12 cellular contexts compared by ENCODE assay signal in genomic region chr17:79799174-79799537, GRCh38. TPM values are rescaled to one million over a fixed set of nuclear protein-coding genes. Genes with fewer than 3 reads are reported as not detected.
DNase-seq lines count a peak whose midpoint lies in the region; ATAC-seq and TF ChIP-seq lines count a peak whose summit lies in the region.
"Had no signal": no experiment of that assay in that cellular context is flagged by ENCODE, and none has a peak within 500 bp of the region (broad histone marks: within the 10 kb centered on the region; RNA-seq: fewer than 3 reads in every experiment).

No MANE protein-coding gene starts in this region.

- DNase-seq in activated T-cell treated with anti-CD3 and anti-CD28 coated beads, Interleukin-2, amount 50 U/mL, for 24 hours: no peak
- DNase-seq in activated T-cell treated with anti-CD3 and anti-CD28 coated beads for 4 hours: no peak
- DNase-seq in PC-3: no peak
- no peak for DNase-seq in endothelial cell (ENCODE audit: low spot score)
- DNase-seq in stimulated activated effector memory CD8-positive, alpha-beta T cell treated with anti-CD3 and anti-CD28 coated beads, Interleukin-12 subunit alpha, Interleukin-12 subunit beta, amount 100 ng/mL, for 72 hours (ENCODE audit: low spot score in 2 of 2): no peak
- no peak for DNase-seq in SW480 (ENCODE audit: low spot score)
- DNase-seq in NCI-H2227 (lab: John Stamatoyannopoulos, UW; ENCODE audit: unreplicated experiment): no peak
- DNase-seq: caudate nucleus had no signal

- H3K4me1 ChIP-seq in PC-3 (ENCODE audit: insufficient read depth, low read length): peaks cover 45% of the 10 kb centered on the region

- 0 out of 2 replicates have a peak, but pooled peaks cover 6% of the 10 kb centered on the region for H3K36me3 ChIP-seq in PC-3 (ENCODE audit: low read depth, low read length)

- peaks cover 65% of the 10 kb centered on the region for H3K27me3 ChIP-seq in PC-3 (ENCODE audit: low read length)

- no peaks in the 10 kb centered on the region for H3K9me2 ChIP-seq in PC-3 (replicated peaks; ENCODE audit: low read length)

- no peaks in the 10 kb centered on the region for H3K9me3 ChIP-seq in PC-3 (ENCODE audit: low read length)
- H3K9me3 ChIP-seq: HAP-1 had no signal

- H3K9me3 Mint-ChIP-seq in activated T-cell treated with anti-CD3 and anti-CD28 coated beads, Interleukin-2, amount 50 U/mL, for 24 hours: no peaks in the 10 kb centered on the region
- H3K9me3 Mint-ChIP-seq in endothelial cell (ENCODE audit: unreplicated experiment): no peaks in the 10 kb centered on the region
- H3K9me3 Mint-ChIP-seq in stimulated activated effector memory CD8-positive, alpha-beta T cell treated with anti-CD3 and anti-CD28 coated beads, Interleukin-12 subunit alpha, Interleukin-12 subunit beta, amount 100 ng/mL, for 72 hours: no peaks in the 10 kb centered on the region

- no peak overlapping the region; the same call in 1 of the 2 replicates for H2AFZ ChIP-seq in PC-3 (ENCODE audit: low read length)

- H3K4me2 ChIP-seq in PC-3 (ENCODE audit: low read length): peak overlapping the region; percentile 89

- no peak; the same call in 1 of the 2 replicates for TF ChIP-seq CTCF in PC-3 (conservative IDR thresholded peaks at IDR 0.05; ENCODE audit: low read depth, low read length)
- TF ChIP-seq CTCF in endothelial cell (IDR thresholded peaks at IDR 0.05; ENCODE audit: unreplicated experiment): no peak

- peaks cover 3% of the 10 kb centered on the region; the same call in 1 of the 2 replicates for H4K20me1 ChIP-seq in PC-3 (ENCODE audit: low read length)

- H3K27ac ChIP-seq in PC-3 (ENCODE audit: low read length): no peak overlapping the region

- CTCF ChIA-PET in PC-3 (lab: Charles Lee): no interaction called here

- peak overlapping the region; percentile 36 for H3K27ac Mint-ChIP-seq in activated T-cell treated with anti-CD3 and anti-CD28 coated beads, Interleukin-2, amount 50 U/mL, for 24 hours
- no peak overlapping the region for H3K27ac Mint-ChIP-seq in endothelial cell (ENCODE audit: unreplicated experiment)
- H3K27ac Mint-ChIP-seq in stimulated activated effector memory CD8-positive, alpha-beta T cell treated with anti-CD3 and anti-CD28 coated beads, Interleukin-12 subunit alpha, Interleukin-12 subunit beta, amount 100 ng/mL, for 72 hours: no peak overlapping the region

- intact Hi-C loops in PC-3 (cut with micrococcal nuclease): loop anchor here (5.0 kb wide), 1 partner anchor 43 kb away; no protein-coding TSS in a partner anchor

- H3K4me1 Mint-ChIP-seq in activated T-cell treated with anti-CD3 and anti-CD28 coated beads, Interleukin-2, amount 50 U/mL, for 24 hours (ENCODE audit: low read depth): peaks cover 41% of the 10 kb centered on the region
- H3K4me1 Mint-ChIP-seq in endothelial cell (ENCODE audit: unreplicated experiment): peaks cover 26% of the 10 kb centered on the region
- peaks cover 35% of the 10 kb centered on the region for H3K4me1 Mint-ChIP-seq in stimulated activated effector memory CD8-positive, alpha-beta T cell treated with anti-CD3 and anti-CD28 coated beads, Interleukin-12 subunit alpha, Interleukin-12 subunit beta, amount 100 ng/mL, for 72 hours

- H3K4me3 ChIP-seq in PC-3 (ENCODE audit: low read length): peak overlapping the region; percentile 62; the same call in 1 of the 2 replicates
- H3K4me3 ChIP-seq: HAP-1, lung had no signal

- no peak overlapping the region for H3K9ac ChIP-seq in PC-3 (ENCODE audit: low read length)

- H3K79me2 ChIP-seq in PC-3 (ENCODE audit: low read length): peaks cover 22% of the 10 kb centered on the region

- no TSS peak for BruUV-seq in PC-3 (replicated peaks; lab: Mats Ljungman, UMichigan)

- H3K36me3 Mint-ChIP-seq in activated T-cell treated with anti-CD3 and anti-CD28 coated beads, Interleukin-2, amount 50 U/mL, for 24 hours (ENCODE audit: low read depth): no peaks in the 10 kb centered on the region
- H3K36me3 Mint-ChIP-seq in endothelial cell (ENCODE audit: low read depth, unreplicated experiment): peaks cover 11% of the 10 kb centered on the region
- peaks cover 7% of the 10 kb centered on the region for H3K36me3 Mint-ChIP-seq in stimulated activated effector memory CD8-positive, alpha-beta T cell treated with anti-CD3 and anti-CD28 coated beads, Interleukin-12 subunit alpha, Interleukin-12 subunit beta, amount 100 ng/mL, for 72 hours

- no peak overlapping the region for H3K4me3 Mint-ChIP-seq in activated T-cell treated with anti-CD3 and anti-CD28 coated beads, Interleukin-2, amount 50 U/mL, for 24 hours
- peak overlapping the region; percentile 22 for H3K4me3 Mint-ChIP-seq in endothelial cell (ENCODE audit: unreplicated experiment)
- peak overlapping the region; percentile 67 for H3K4me3 Mint-ChIP-seq in stimulated activated effector memory CD8-positive, alpha-beta T cell treated with anti-CD3 and anti-CD28 coated beads, Interleukin-12 subunit alpha, Interleukin-12 subunit beta, amount 100 ng/mL, for 72 hours

- H3F3A ChIP-seq in PC-3 (ENCODE audit: low read length, unreplicated experiment): no peaks in the 10 kb centered on the region

- ATAC-seq in PC-3 (no peak), GM19023 (IDR thresholded peaks at IDR 0.05; ENCODE audit: unreplicated experiment) (no peak)
- no peak for ATAC-seq in stimulated activated effector memory CD8-positive, alpha-beta T cell treated with anti-CD3 and anti-CD28 coated beads, Interleukin-12 subunit alpha, Interleukin-12 subunit beta, amount 100 ng/mL, for 72 hours
- ATAC-seq: esophagus mucosa had no signal

- H3K27me3 Mint-ChIP-seq in activated T-cell treated with anti-CD3 and anti-CD28 coated beads, Interleukin-2, amount 50 U/mL, for 24 hours: peaks cover 52% of the 10 kb centered on the region
- peaks cover 25% of the 10 kb centered on the region for H3K27me3 Mint-ChIP-seq in endothelial cell (ENCODE audit: unreplicated experiment)

- POLR2A ChIA-PET in PC-3 (lab: Charles Lee; ENCODE audit: unreplicated experiment): no interaction called here

RNA-seq across cellular contexts. Expression of gene CBX8, which starts 2.3 kb away (rescaled TPM):
- total RNA-seq in PC-3 (2014; rRNA removed): 11.3 and 12.8 TPM in 2 replicates
- 3.3 TPM for total RNA-seq in endothelial cell (ENCODE audit: unreplicated experiment)

RNA-seq across cellular contexts. Expression of gene CBX2, which starts 21.2 kb away (rescaled TPM):
- 39.2 and 43.9 TPM in 2 replicates for total RNA-seq in PC-3 (2014; rRNA removed)
- total RNA-seq in endothelial cell (ENCODE audit: unreplicated experiment): 50.0 TPM

RNA-seq across cellular contexts. Expression of gene CBX4, which starts 40.1 kb away (rescaled TPM):
- total RNA-seq in PC-3 (2014; rRNA removed) (53.5 and 75.4 TPM in 2 replicates), endothelial cell (ENCODE audit: unreplicated experiment) (6.8 TPM)
